24 cellular contexts compared by ENCODE assay signal in genomic region chr1:201395936-201396335, GRCh38. TPM values are rescaled to one million over a fixed set of nuclear protein-coding genes. Genes with fewer than 3 reads are reported as not detected.
A peak's percentile ranks its signal among the peaks of the same experiment; 100 is the strongest.
DNase-seq lines count a peak whose midpoint lies in the region; ATAC-seq, FAIRE-seq and TF ChIP-seq lines count a peak whose summit lies in the region.
"Had no signal": no experiment of that assay in that cellular context is flagged by ENCODE, and none has a peak within 500 bp of the region (broad histone marks: within the 10 kb centered on the region; RNA-seq: fewer than 3 reads in every experiment).

No MANE protein-coding gene starts in this region.

- H3K4me3 Mint-ChIP-seq in WTC11, result no peak overlapping the region
- H3K4me3 Mint-ChIP-seq: activated naive CD8-positive, alpha-beta T cell treated with anti-CD3 and anti-CD28 coated beads, Interleukin-2, amount 50 U/mL, for 24 hours; brain; CD14-positive monocyte; T-helper 1 cell treated with Interleukin-12 subunit alpha and Interleukin-12 subunit beta and Interleukin-4 antibody, amounts not matched to agents 30 μg/mL and 1 μg/mL, for 36 hours had no signal

- H3K36me3 Mint-ChIP-seq in WTC11, result no peaks in the 10 kb centered on the region
- H3K36me3 Mint-ChIP-seq: brain, CD14-positive monocyte had no signal

- no peaks in the 10 kb centered on the region for H3K9me3 Mint-ChIP-seq in WTC11
- H3K9me3 Mint-ChIP-seq: activated naive CD8-positive, alpha-beta T cell treated with anti-CD3 and anti-CD28 coated beads, Interleukin-2, amount 50 U/mL, for 24 hours; brain; T-helper 1 cell treated with Interleukin-12 subunit alpha and Interleukin-12 subunit beta and Interleukin-4 antibody, amounts not matched to agents 30 μg/mL and 1 μg/mL, for 36 hours had no signal

- DNase-seq in SJCRH30, result peak; percentile 92 to 93
- DNase-seq in HepG2 (ENCODE audit: low spot score), result no peak
- DNase-seq in A172 (ENCODE audit: low spot score), result no peak
- no peak for DNase-seq in activated effector memory CD4-positive, alpha-beta T cell treated with Interleukin-2 at 50 U/mL for 16 hours
- DNase-seq in WTC11 (ENCODE audit: low spot score), result no peak
- DNase-seq in cerebellar nuclear complex (lab: John Stamatoyannopoulos, UW), result no peak
- DNase-seq: activated CD8-positive, alpha-beta memory T cell treated with anti-CD3 and anti-CD28 coated beads, Interleukin-2, amount 50 U/mL, for 4 hours; activated naive CD8-positive, alpha-beta T cell treated with anti-CD3 and anti-CD28 coated beads, Interleukin-2, amount 50 U/mL, for 24 hours; DMS 273 treated with DMSO at 0.1 percent for 48 hours; gastrocnemius medialis; KBM-7; mesendoderm; NCI-H1694 treated with DMSO at 0.1 percent for 48 hours; NCI-H748 treated with DMSO at 0.1 percent for 48 hours; stimulated activated CD4-positive, alpha-beta T cell treated with anti-CD3 and anti-CD28 coated beads, Interleukin-12 subunit alpha, Interleukin-12 subunit beta, amount 100 ng/mL, for 4 hours; uterus had no signal

- no peak overlapping the region for H2AFZ ChIP-seq in HepG2 (ENCODE audit: low read length)

- ATAC-seq in GM18511 (IDR thresholded peaks at IDR 0.05; ENCODE audit: unreplicated experiment) (peak; percentile 55), HepG2 (no peak), WTC11 (no peak)
- ATAC-seq: activated naive CD8-positive, alpha-beta T cell treated with anti-CD3 and anti-CD28 coated beads, Interleukin-2, amount 50 U/mL, for 24 hours had no signal

- H3K4me3 ChIP-seq in SJCRH30 (no peak overlapping the region), HepG2 (replicated peaks in 1 of 3; ENCODE audit: insufficient read depth in 1 of 3, low read depth in 2 of 3, low read length in 3 of 3) (no peak overlapping the region), skin epidermis (peak overlapping the region in 3 of 7 experiments; percentile 43 to 54 (median 49))
- H3K4me3 ChIP-seq: gastrocnemius medialis, uterus had no signal

- no peak for TF ChIP-seq EP300 in HepG2 (IDR thresholded peaks at IDR 0.05; ENCODE audit: low read depth in 2 of 2, low read length in 2 of 2)
- TF ChIP-seq EP300 in HepG2 (CRISPR knock-in tag; IDR thresholded peaks at IDR 0.05; ENCODE audit: borderline replicate concordance), result no peak

- in situ Hi-C loops in HepG2 (cut with HindIII; ENCODE audit: extremely low pct_ligation_motif_present, low pct_unique_long_range_greater_than_20kb), result no loop called here

- intact Hi-C loops in HepG2 (cut with micrococcal nuclease; ENCODE audit: unreplicated experiment), result loop anchor here (1.0 kb wide), 1 partner anchor 9 kb away; no protein-coding TSS in a partner anchor

- no peak overlapping the region for H3K9ac ChIP-seq in HepG2 (ENCODE audit: insufficient read depth, low read depth, low read length)

- peak overlapping the region; percentile 93 for H3K4me2 ChIP-seq in HepG2 (ENCODE audit: low read depth, low read length)

- CTCF ChIA-PET in HepG2 (lab: Yijun Ruan, JAX; ENCODE audit: low intra/inter-chr PET ratio, low total read pairs) (no interaction called here), WTC11 (lab: Charles Lee) (interaction anchor here (0.6 to 3.8 kb wide), 9 partner anchors 10 to 86 kb away, joined by 3 to 29 read pairs (median 8); no protein-coding TSS in a partner anchor)

- WGBS in HepG2 (ENCODE audit: low lambda C conversion rate), result 65% methylated on average over 1 of the region's 4 CpGs

- no peaks in the 10 kb centered on the region for H3K27me3 ChIP-seq in SJCRH30
- no peaks in the 10 kb centered on the region for H3K27me3 ChIP-seq in HepG2 (ENCODE audit: control insufficient read depth in 1 of 2, insufficient read depth in 2 of 2, low read length in 2 of 2)

- peaks cover 8% of the 10 kb centered on the region; the same call in 1 of the 2 replicates for H3K27me3 Mint-ChIP-seq in WTC11 (ENCODE audit: low read depth)

- POLR2A ChIA-PET in HepG2 (lab: Yijun Ruan, JAX) (interaction anchor here (3.5 kb wide), 1 partner anchor 10 kb away, joined by 40 read pairs; no protein-coding TSS in a partner anchor), WTC11 (lab: Charles Lee) (no interaction called here)

- H3K79me2 ChIP-seq in HepG2 (ENCODE audit: insufficient read depth, low read length), result peaks cover 40% of the 10 kb centered on the region

- no peak for FAIRE-seq in HepG2 (lab: Jason Lieb, UNC)
- FAIRE-seq: endothelial cell of umbilical vein had no signal

- H3K27ac ChIP-seq in SJCRH30, result peak overlapping the region; percentile 77
- H3K27ac ChIP-seq in HepG2 (ENCODE audit: extremely low read length, insufficient read depth, low read length), result peak overlapping the region; percentile 84
- H3K27ac ChIP-seq in skin epidermis, result peak overlapping the region in 15 of 21 experiments; percentile 9 to 95 (median 71)
- H3K27ac ChIP-seq: uterus had no signal

- no peak for TF ChIP-seq CTCF in HepG2 (CRISPR knock-in tag; IDR thresholded peaks at IDR 0.05)
- TF ChIP-seq CTCF in WTC11 (IDR thresholded peaks at IDR 0.05), result no peak

- no peaks in the 10 kb centered on the region for H3K36me3 ChIP-seq in SJCRH30
- H3K36me3 ChIP-seq in HepG2 (replicated peaks in 1 of 2; ENCODE audit: control insufficient read depth in 1 of 2, insufficient read depth in 2 of 2, low read length in 2 of 2), result peaks cover 0 to 2% of the 10 kb centered on the region in 2 experiments; a peak in 2 of 5 replicates
- H3K36me3 ChIP-seq: gastrocnemius medialis, uterus had no signal

- BruUV-seq in HepG2 (replicated peaks; lab: Mats Ljungman, UMichigan), result no TSS peak

- no peak overlapping the region for H3K27ac Mint-ChIP-seq in WTC11
- H3K27ac Mint-ChIP-seq: activated naive CD8-positive, alpha-beta T cell treated with anti-CD3 and anti-CD28 coated beads, Interleukin-2, amount 50 U/mL, for 24 hours; CD14-positive monocyte; T-helper 1 cell treated with Interleukin-12 subunit alpha and Interleukin-12 subunit beta and Interleukin-4 antibody, amounts not matched to agents 30 μg/mL and 1 μg/mL, for 36 hours had no signal

- peaks cover 12% of the 10 kb centered on the region for H4K20me1 ChIP-seq in HepG2 (ENCODE audit: insufficient read depth, low read length)

- H3K9me3 ChIP-seq in SJCRH30 (replicated peaks) (no peaks in the 10 kb centered on the region), HepG2 (ENCODE audit: low read length) (no peaks in the 10 kb centered on the region)
- H3K9me3 ChIP-seq: gastrocnemius medialis, uterus had no signal

- TF ChIP-seq POLR2A in HepG2 (IDR thresholded peaks at IDR 0.05; ENCODE audit: insufficient read depth in 1 of 2, low read depth in 2 of 2, low read length in 2 of 2), result no peak; a peak in 1 of 4 replicates

- no peak for TF ChIP-seq RAD21 in HepG2 (CRISPR knock-in tag; IDR thresholded peaks at IDR 0.05)

- peaks cover 32% of the 10 kb centered on the region for H3K4me1 Mint-ChIP-seq in WTC11
- H3K4me1 Mint-ChIP-seq: activated naive CD8-positive, alpha-beta T cell treated with anti-CD3 and anti-CD28 coated beads, Interleukin-2, amount 50 U/mL, for 24 hours; CD14-positive monocyte had no signal

- peaks cover 51% of the 10 kb centered on the region for H3K4me1 ChIP-seq in SJCRH30
- peaks cover 59% of the 10 kb centered on the region for H3K4me1 ChIP-seq in HepG2 (ENCODE audit: insufficient read depth, low read length)
- H3K4me1 ChIP-seq: uterus had no signal

RNA-seq across cellular contexts. Expression of gene LAD1, which starts 3.2 kb away (rescaled TPM):
- 1.1 and 2.9 TPM in 2 replicates for total RNA-seq in SJCRH30 (2014; rRNA removed; shearing (Covaris generic))
- total RNA-seq in HepG2 (2016; rRNA removed; fragmentation: Illumina TruSeq; extraction: Trizol) (41.2 and 65.6 TPM in 2 replicates), WTC11 (2021) (14.5 to 15.6 TPM (median 14.9 TPM) in 3 replicates)
- total RNA-seq in HepG2 (2016; cell fraction: cytosol; rRNA removed; fragmentation: Illumina TruSeq; extraction: Trizol; ENCODE audit: low read depth), result 11.0 and 15.5 TPM in 2 replicates
- total RNA-seq in HepG2 (2016; cell fraction: insoluble cytoplasmic fraction; rRNA removed; fragmentation: Illumina TruSeq; extraction: Trizol), result 41.4 and 67.3 TPM in 2 replicates
- 26.5 and 29.9 TPM in 2 replicates for total RNA-seq in HepG2 (2016; cell fraction: membrane; rRNA removed; fragmentation: Illumina TruSeq; extraction: Trizol)
- 43.9 and 47.8 TPM in 2 replicates for total RNA-seq in HepG2 (2016; cell fraction: nucleus; rRNA removed; fragmentation: Illumina TruSeq; extraction: Trizol)
- polyA plus RNA-seq in HepG2 (2011; rRNA removed), result 10.8 and 16.3 TPM in 2 replicates
- polyA plus RNA-seq in HepG2 (2011; cell fraction: cytosol; rRNA removed), result 9.4 and 9.8 TPM in 2 replicates
- 11.5 and 21.4 TPM in 2 replicates for polyA plus RNA-seq in HepG2 (2011; cell fraction: nucleus; rRNA removed)
- polyA plus RNA-seq in HepG2 (2012), result 18.4 and 19.1 TPM in 2 replicates
- polyA plus RNA-seq in HepG2 (2016; cell fraction: cytosol; fragmentation: Illumina TruSeq; extraction: Trizol; ENCODE audit: low read depth), result 11.7 and 13.7 TPM in 2 replicates
- 55.2 and 58.0 TPM in 2 replicates for polyA plus RNA-seq in HepG2 (2016; cell fraction: insoluble cytoplasmic fraction; fragmentation: Illumina TruSeq; extraction: Trizol; ENCODE audit: low read depth)
- 25.4 and 27.9 TPM in 2 replicates for polyA plus RNA-seq in HepG2 (2016; cell fraction: membrane; fragmentation: Illumina TruSeq; extraction: Trizol; ENCODE audit: low read depth)
- polyA plus RNA-seq in HepG2 (2016; cell fraction: nucleus; fragmentation: Illumina TruSeq; extraction: Trizol; ENCODE audit: insufficient read depth, low read depth), result 64.1 and 70.5 TPM in 2 replicates
- polyA minus RNA-seq in HepG2 (2011; rRNA and poly(A)+ RNA removed; ENCODE audit: low replicate concordance), result 0.16 and 19.5 TPM in 2 replicates
- 6.4 and 8.8 TPM in 2 replicates for polyA minus RNA-seq in HepG2 (2011; cell fraction: cytosol; rRNA and poly(A)+ RNA removed)
- polyA minus RNA-seq in HepG2 (2011; cell fraction: nucleus; rRNA and poly(A)+ RNA removed), result 22.8 and 27.4 TPM in 2 replicates
- total RNA-seq in A172 (2014; rRNA removed; shearing (Covaris generic)), result 0.67 TPM in 1 of 2 replicates, not detected in the other
- total RNA-seq: endothelial cell of umbilical vein, pulmonary artery endothelial cell had no signal
- polyA plus RNA-seq: CD14-positive monocyte, endothelial cell of umbilical vein, neural cell had no signal

RNA-seq across cellular contexts. Expression of gene TNNT2, which starts 18.5 kb away (rescaled TPM):
- 74.9 and 90.0 TPM in 2 replicates for total RNA-seq in SJCRH30 (2014; rRNA removed; shearing (Covaris generic))
- total RNA-seq in HepG2 (2016; rRNA removed; fragmentation: Illumina TruSeq; extraction: Trizol), result 0.20 TPM in 1 of 2 replicates, not detected in the other
- not detected in 2 replicates for total RNA-seq in HepG2 (2016; cell fraction: cytosol; rRNA removed; fragmentation: Illumina TruSeq; extraction: Trizol; ENCODE audit: low read depth)
- total RNA-seq in HepG2 (2016; cell fraction: insoluble cytoplasmic fraction; rRNA removed; fragmentation: Illumina TruSeq; extraction: Trizol), result 0.17 TPM in 1 of 2 replicates, not detected in the other
- not detected in 2 replicates for total RNA-seq in HepG2 (2016; cell fraction: membrane; rRNA removed; fragmentation: Illumina TruSeq; extraction: Trizol)
- 0.71 and 0.88 TPM in 2 replicates for total RNA-seq in HepG2 (2016; cell fraction: nucleus; rRNA removed; fragmentation: Illumina TruSeq; extraction: Trizol)
- 0.63 and 1.3 TPM in 2 replicates for polyA plus RNA-seq in HepG2 (2011; rRNA removed)
- polyA plus RNA-seq in HepG2 (2011; cell fraction: cytosol; rRNA removed), result 0.03 and 0.09 TPM in 2 replicates
- polyA plus RNA-seq in HepG2 (2011; cell fraction: nucleus; rRNA removed), result 5.4 and 9.7 TPM in 2 replicates
- polyA plus RNA-seq in HepG2 (2012), result 3.1 and 5.5 TPM in 2 replicates
- not detected in 2 replicates for polyA plus RNA-seq in HepG2 (2016; cell fraction: cytosol; fragmentation: Illumina TruSeq; extraction: Trizol; ENCODE audit: low read depth)
- not detected in 2 replicates for polyA plus RNA-seq in HepG2 (2016; cell fraction: insoluble cytoplasmic fraction; fragmentation: Illumina TruSeq; extraction: Trizol; ENCODE audit: low read depth)
- polyA plus RNA-seq in HepG2 (2016; cell fraction: membrane; fragmentation: Illumina TruSeq; extraction: Trizol; ENCODE audit: low read depth), result not detected in 2 replicates
- polyA plus RNA-seq in HepG2 (2016; cell fraction: nucleus; fragmentation: Illumina TruSeq; extraction: Trizol; ENCODE audit: insufficient read depth, low read depth), result 1.6 TPM in 1 of 2 replicates, not detected in the other
- 0.28 and 1.7 TPM in 2 replicates for polyA minus RNA-seq in HepG2 (2011; rRNA and poly(A)+ RNA removed; ENCODE audit: low replicate concordance)
- not detected in 2 replicates for polyA minus RNA-seq in HepG2 (2011; cell fraction: cytosol; rRNA and poly(A)+ RNA removed)
- 7.9 and 9.4 TPM in 2 replicates for polyA minus RNA-seq in HepG2 (2011; cell fraction: nucleus; rRNA and poly(A)+ RNA removed)
- total RNA-seq in A172 (2014; rRNA removed; shearing (Covaris generic)), result 0.45 and 2.9 TPM in 2 replicates
- total RNA-seq in WTC11 (2021), result 6.1 to 10.1 TPM (median 7.9 TPM) in 3 replicates
- total RNA-seq: endothelial cell of umbilical vein, pulmonary artery endothelial cell had no signal
- polyA plus RNA-seq: CD14-positive monocyte, endothelial cell of umbilical vein, neural cell had no signal

RNA-seq across cellular contexts. Expression of gene TNNI1, which starts 25.6 kb away (rescaled TPM):
- 230 and 281 TPM in 2 replicates for total RNA-seq in SJCRH30 (2014; rRNA removed; shearing (Covaris generic))
- total RNA-seq in HepG2 (2016; rRNA removed; fragmentation: Illumina TruSeq; extraction: Trizol), result not detected in 2 replicates
- total RNA-seq in HepG2 (2016; cell fraction: cytosol; rRNA removed; fragmentation: Illumina TruSeq; extraction: Trizol; ENCODE audit: low read depth), result 0.09 TPM in 1 of 2 replicates, not detected in the other
- total RNA-seq in HepG2 (2016; cell fraction: insoluble cytoplasmic fraction; rRNA removed; fragmentation: Illumina TruSeq; extraction: Trizol), result not detected in 2 replicates
- total RNA-seq in HepG2 (2016; cell fraction: membrane; rRNA removed; fragmentation: Illumina TruSeq; extraction: Trizol), result 0.03 TPM in 1 of 2 replicates, not detected in the other
- total RNA-seq in HepG2 (2016; cell fraction: nucleus; rRNA removed; fragmentation: Illumina TruSeq; extraction: Trizol), result not detected in 2 replicates
- polyA plus RNA-seq in HepG2 (2011; rRNA removed), result not detected in 2 replicates
- not detected in 2 replicates for polyA plus RNA-seq in HepG2 (2011; cell fraction: cytosol; rRNA removed)
- polyA plus RNA-seq in HepG2 (2011; cell fraction: nucleus; rRNA removed), result not detected in 2 replicates
- 0.59 and 0.61 TPM in 2 replicates for polyA plus RNA-seq in HepG2 (2012)
- not detected in 2 replicates for polyA plus RNA-seq in HepG2 (2016; cell fraction: cytosol; fragmentation: Illumina TruSeq; extraction: Trizol; ENCODE audit: low read depth)
- not detected in 2 replicates for polyA plus RNA-seq in HepG2 (2016; cell fraction: insoluble cytoplasmic fraction; fragmentation: Illumina TruSeq; extraction: Trizol; ENCODE audit: low read depth)
- not detected in 2 replicates for polyA plus RNA-seq in HepG2 (2016; cell fraction: membrane; fragmentation: Illumina TruSeq; extraction: Trizol; ENCODE audit: low read depth)
- polyA plus RNA-seq in HepG2 (2016; cell fraction: nucleus; fragmentation: Illumina TruSeq; extraction: Trizol; ENCODE audit: insufficient read depth, low read depth), result not detected in 2 replicates
- not detected in 2 replicates for polyA minus RNA-seq in HepG2 (2011; rRNA and poly(A)+ RNA removed; ENCODE audit: low replicate concordance)
- polyA minus RNA-seq in HepG2 (2011; cell fraction: cytosol; rRNA and poly(A)+ RNA removed), result not detected in 2 replicates
- polyA minus RNA-seq in HepG2 (2011; cell fraction: nucleus; rRNA and poly(A)+ RNA removed), result 0.12 and 0.13 TPM in 2 replicates
- not detected in 2 replicates for total RNA-seq in A172 (2014; rRNA removed; shearing (Covaris generic))
- 0.34 to 0.50 TPM (median 0.44 TPM) in 3 replicates for total RNA-seq in WTC11 (2021)
- total RNA-seq: endothelial cell of umbilical vein, pulmonary artery endothelial cell had no signal
- polyA plus RNA-seq: CD14-positive monocyte, endothelial cell of umbilical vein had no signal

Comparison
In these comparisons a context has a peak if more than half of its experiments do, and no peak if none do; other contexts are left out.
1. DNase-seq: peak in SJCRH30 (2 of 2); none in HepG2 (single experiment), A172 (single experiment), activated effector memory CD4-positive, alpha-beta T cell treated with Interleukin-2 at 50 U/mL for 16 hours (single experiment), WTC11 (single experiment) and cerebellar nuclear complex (0 of 2).
2. RNA of gene TNNI1, which starts 25.6 kb away (total RNA-seq): 230 to 281 TPM in SJCRH30; 0.34 to 0.50 TPM in WTC11, 0.03 to 0.09 TPM in HepG2 and not detected in A172; every median in the first group is over 100 times any median in the second.
3. Peak in every context shown above with its lines, with median percentiles within 50 percentile points of each other: H3K27ac ChIP-seq.